ENCODE assay signal across 29 cellular contexts in genomic region chr1:79550402-79550801, GRCh38.
A peak's percentile ranks its signal among the peaks of the same experiment; 100 is the strongest.
DNase-seq lines count a peak whose midpoint lies in the region; ATAC-seq and TF ChIP-seq lines count a peak whose summit lies in the region.
"Had no signal": no experiment of that assay in that cellular context is flagged by ENCODE, and none has a peak within 500 bp of the region (broad histone marks: within the 10 kb centered on the region; RNA-seq: fewer than 3 reads in every experiment).

No MANE protein-coding gene starts in this region.

- H2BK5ac ChIP-seq in mesenchymal stem cell (ENCODE audit: low read depth, low read length, poor library complexity, severe bottlenecking), result no peak overlapping the region

- H3K27ac ChIP-seq in mesenchymal stem cell (ENCODE audit: low read length, poor library complexity, severe bottlenecking), result no peak overlapping the region
- H3K27ac ChIP-seq in thyroid gland, result no peak overlapping the region
- H3K27ac ChIP-seq: 22Rv1; A549; BLaER1; BLaER1 treated with 17β-estradiol and CSF1 and Interleukin-3, amounts not matched to agents 10 nM and 100 nM; C4-2B had no signal

- DNase-seq in mesenchymal stem cell (no peak), thyroid gland (no peak), cardiac septum (ENCODE audit: low spot score) (no peak)
- DNase-seq: 8988T; ACHN; AML-193; BE2C; C1 segment of cervical spinal cord; Caco-2; Calu3; CD4-positive, alpha-beta memory T cell; CD4-positive, alpha-beta T cell; CD4-positive, CD25-positive, alpha-beta regulatory T cell; CD8-positive, alpha-beta memory T cell; CD8-positive, alpha-beta T cell; COR-L47; DMS 273 treated with DMSO at 0.1 percent for 48 hours; DMS153; DMS53; DMS79; DMS79 treated with DMSO at 0.1 percent for 48 hours; DND-41; EL had no signal

- no peaks in the 10 kb centered on the region for H3K79me1 ChIP-seq in mesenchymal stem cell (replicated peaks; ENCODE audit: low read length, poor library complexity, severe bottlenecking)

- H4K8ac ChIP-seq in mesenchymal stem cell (ENCODE audit: low read length), result no peak overlapping the region

- H2AFZ ChIP-seq in mesenchymal stem cell (ENCODE audit: low read depth, low read length), result no peak overlapping the region

- ATAC-seq in GM19324 (IDR thresholded peaks at IDR 0.05; ENCODE audit: low FRiP score, unreplicated experiment), result peak; percentile 98
- ATAC-seq: A549; CD8-positive, alpha-beta T cell had no signal

- no peak overlapping the region for H3K23ac ChIP-seq in mesenchymal stem cell (ENCODE audit: low read length in 2 of 2)

- no peak overlapping the region for H2BK120ac ChIP-seq in mesenchymal stem cell (ENCODE audit: low read depth, low read length)

- H3K14ac ChIP-seq in mesenchymal stem cell (ENCODE audit: low read length in 2 of 2), result no peak overlapping the region

- H2AK5ac ChIP-seq in mesenchymal stem cell (ENCODE audit: low read length, severe bottlenecking), result no peak overlapping the region

- no peak overlapping the region for H2BK15ac ChIP-seq in mesenchymal stem cell (ENCODE audit: low read depth, poor library complexity, severe bottlenecking)

- no peak for TF ChIP-seq POLR2A in thyroid gland (IDR thresholded peaks at IDR 0.05)

- intact Hi-C loops in thyroid gland (cut with DNase I), result no loop called here
- intact Hi-C loops in cardiac septum (cut with DNase I), result no loop called here

- no peak overlapping the region for H3K4ac ChIP-seq in mesenchymal stem cell (ENCODE audit: low read depth in 1 of 2, low read length in 2 of 2)

- no peaks in the 10 kb centered on the region for H3K27me3 ChIP-seq in mesenchymal stem cell (ENCODE audit: control insufficient read depth in 1 of 2, insufficient read depth in 1 of 2, low read length in 2 of 2)
- no peaks in the 10 kb centered on the region for H3K27me3 ChIP-seq in thyroid gland
- H3K27me3 ChIP-seq: BE2C; BLaER1; BLaER1 treated with 17β-estradiol and CSF1 and Interleukin-3, amounts not matched to agents 10 nM and 100 nM had no signal

- H2BK12ac ChIP-seq in mesenchymal stem cell (ENCODE audit: low read length in 2 of 2), result no peak overlapping the region

- no peak for TF ChIP-seq CTCF in thyroid gland (IDR thresholded peaks at IDR 0.05)

- H3K36me3 ChIP-seq in mesenchymal stem cell (ENCODE audit: control insufficient read depth in 1 of 2, insufficient read depth in 2 of 2, low read depth in 1 of 2, low read length in 2 of 2) (no peaks in the 10 kb centered on the region), thyroid gland (no peaks in the 10 kb centered on the region)
- H3K36me3 ChIP-seq: BE2C; BLaER1; BLaER1 treated with 17β-estradiol and CSF1 and Interleukin-3, amounts not matched to agents 10 nM and 100 nM had no signal

- H3K9me3 ChIP-seq in mesenchymal stem cell (ENCODE audit: control insufficient read depth, low read length) (no peaks in the 10 kb centered on the region), thyroid gland (no peaks in the 10 kb centered on the region)
- H3K9me3 ChIP-seq: A549; BE2C; BLaER1; BLaER1 treated with 17β-estradiol and CSF1 and Interleukin-3, amounts not matched to agents 10 nM and 100 nM; Caco-2 had no signal

- no peak overlapping the region for H3K9ac ChIP-seq in mesenchymal stem cell (ENCODE audit: low read length)
- H3K9ac ChIP-seq: BLaER1; BLaER1 treated with 17β-estradiol and CSF1 and Interleukin-3, amounts not matched to agents 10 nM and 100 nM had no signal

- peak overlapping the region; percentile 34 for H3K4me2 ChIP-seq in mesenchymal stem cell (ENCODE audit: low read length, poor library complexity, severe bottlenecking)
- H3K4me2 ChIP-seq: A549; BLaER1; BLaER1 treated with 17β-estradiol and CSF1 and Interleukin-3, amounts not matched to agents 10 nM and 100 nM had no signal

- no peak overlapping the region for H3K18ac ChIP-seq in mesenchymal stem cell (ENCODE audit: low read depth in 1 of 2, low read length in 2 of 2)

- no peak overlapping the region for H4K91ac ChIP-seq in mesenchymal stem cell (ENCODE audit: low read length)

- H3K4me3 ChIP-seq in mesenchymal stem cell (ENCODE audit: insufficient read depth in 1 of 2, low read depth in 1 of 2, low read length in 2 of 2), result no peak overlapping the region
- H3K4me3 ChIP-seq in thyroid gland (replicated peaks in 1 of 3), result no peak overlapping the region
- H3K4me3 ChIP-seq: A549; BLaER1; BLaER1 treated with 17β-estradiol and CSF1 and Interleukin-3, amounts not matched to agents 10 nM and 100 nM had no signal

- H3K4me1 ChIP-seq in mesenchymal stem cell (ENCODE audit: control insufficient read depth, insufficient read depth, low read depth, low read length) (no peaks in the 10 kb centered on the region), thyroid gland (no peaks in the 10 kb centered on the region)
- H3K4me1 ChIP-seq: A549; BE2C; BLaER1; BLaER1 treated with 17β-estradiol and CSF1 and Interleukin-3, amounts not matched to agents 10 nM and 100 nM; Caco-2 had no signal

- 95% methylated on average over 4 of the region's 6 CpGs for WGBS in mesenchymal stem cell
- WGBS in thyroid gland, 2 donors, result 96 to 97% methylated on average over 6 of the region's 6 CpGs
